1 cellular context compared by ENCODE assay signal in genomic region chr6:30915591-30915946, GRCh38.
TF ChIP-seq lines count a peak whose summit lies in the region.

No MANE protein-coding gene starts in this region.

TF ChIP-seq in K562, 482 proteins besides CTCF, POLR2A, EP300 and RAD21:
- TF ChIP-seq MYC (IDR thresholded peaks at IDR 0.05; ENCODE audit: low read depth, low read length) (0 out of 2 replicates have a peak, but pooled peaks have one; percentile 18), MYC (CRISPR knock-in tag; IDR thresholded peaks at IDR 0.05; ENCODE audit: borderline replicate concordance, low read depth) (no peak), ARNT (IDR thresholded peaks at IDR 0.05) (0 out of 4 replicates have a peak, but pooled peaks of 1 of the 2 experiments have one; percentile 26), ATF7 (IDR thresholded peaks at IDR 0.05) (0 out of 2 replicates have a peak, but pooled peaks have one; percentile 11), ZNF282 (CRISPR knock-in tag; IDR thresholded peaks at IDR 0.05) (no peak), CAMTA2 (CRISPR knock-in tag; conservative IDR thresholded peaks at IDR 0.05) (no peak), TAL1 (IDR thresholded peaks at IDR 0.05) (no peak), OTX1 (CRISPR knock-in tag; IDR thresholded peaks at IDR 0.05) (peak; percentile 67; the same call in 1 of the 2 replicates), SMC3 (conservative IDR thresholded peaks at IDR 0.05; ENCODE audit: insufficient read depth, low read depth, low read length) (peak; percentile 81), MAZ (CRISPR knock-in tag; conservative IDR thresholded peaks at IDR 0.05 in 1 of 2, IDR thresholded peaks at IDR 0.05 in 1 of 2) (0 out of 4 replicates have a peak, but pooled peaks of 1 of the 2 experiments have one; percentile 30), HBP1 (CRISPR knock-in tag; IDR thresholded peaks at IDR 0.05) (0 out of 2 replicates have a peak, but pooled peaks have one; percentile 57), NCOA1 (IDR thresholded peaks at IDR 0.05; ENCODE audit: low read depth) (peak; percentile 17; the same call in 1 of the 2 replicates), HDGF (IDR thresholded peaks at IDR 0.05) (0 out of 2 replicates have a peak, but pooled peaks have one; percentile 69), NUFIP1 (IDR thresholded peaks at IDR 0.05; ENCODE audit: partially characterized antibody) (peak; percentile 42), KLF16 (IDR thresholded peaks at IDR 0.05) (0 out of 2 replicates have a peak, but pooled peaks have one; percentile 23), BACH1 (tag; IDR thresholded peaks at IDR 0.05) (no peak), ARID2 (IDR thresholded peaks at IDR 0.05) (peak; percentile 75; the same call in 1 of the 2 replicates), RB1 (IDR thresholded peaks at IDR 0.05; ENCODE audit: low read depth) (peak; percentile 13; the same call in 1 of the 2 replicates), VEZF1 (CRISPR knock-in tag; IDR thresholded peaks at IDR 0.05) (no peak), ZNF384 (IDR thresholded peaks at IDR 0.05; ENCODE audit: low read depth, low read length) (peak; percentile 93), ELF4 (CRISPR knock-in tag; IDR thresholded peaks at IDR 0.05) (peak; percentile 31; the same call in 1 of the 2 replicates), ZBTB26 (CRISPR knock-in tag; IDR thresholded peaks at IDR 0.05) (peak; percentile 55; the same call in 1 of the 2 replicates), ZEB2 (IDR thresholded peaks at IDR 0.05) (no peak), CC2D1A (IDR thresholded peaks at IDR 0.05) (peak; percentile 80), ZBTB11 (CRISPR knock-in tag; IDR thresholded peaks at IDR 0.05) (peak in 1 of 3 experiments; percentile 53; a peak in 1 of 6 replicates), LCOR (CRISPR knock-in tag; IDR thresholded peaks at IDR 0.05) (peak; percentile 66; the same call in 1 of the 2 replicates), FOXK1 (CRISPR knock-in tag; IDR thresholded peaks at IDR 0.05; ENCODE audit: borderline replicate concordance) (0 out of 2 replicates have a peak, but pooled peaks have one; percentile 35), ZFP36 (IDR thresholded peaks at IDR 0.05; ENCODE audit: low read depth, low read length, partially characterized antibody) (no peak), MTA1 (IDR thresholded peaks at IDR 0.05; ENCODE audit: borderline replicate concordance) (0 out of 2 replicates have a peak, but pooled peaks have one; percentile 15)
- TF ChIP-seq, protein P1, sequence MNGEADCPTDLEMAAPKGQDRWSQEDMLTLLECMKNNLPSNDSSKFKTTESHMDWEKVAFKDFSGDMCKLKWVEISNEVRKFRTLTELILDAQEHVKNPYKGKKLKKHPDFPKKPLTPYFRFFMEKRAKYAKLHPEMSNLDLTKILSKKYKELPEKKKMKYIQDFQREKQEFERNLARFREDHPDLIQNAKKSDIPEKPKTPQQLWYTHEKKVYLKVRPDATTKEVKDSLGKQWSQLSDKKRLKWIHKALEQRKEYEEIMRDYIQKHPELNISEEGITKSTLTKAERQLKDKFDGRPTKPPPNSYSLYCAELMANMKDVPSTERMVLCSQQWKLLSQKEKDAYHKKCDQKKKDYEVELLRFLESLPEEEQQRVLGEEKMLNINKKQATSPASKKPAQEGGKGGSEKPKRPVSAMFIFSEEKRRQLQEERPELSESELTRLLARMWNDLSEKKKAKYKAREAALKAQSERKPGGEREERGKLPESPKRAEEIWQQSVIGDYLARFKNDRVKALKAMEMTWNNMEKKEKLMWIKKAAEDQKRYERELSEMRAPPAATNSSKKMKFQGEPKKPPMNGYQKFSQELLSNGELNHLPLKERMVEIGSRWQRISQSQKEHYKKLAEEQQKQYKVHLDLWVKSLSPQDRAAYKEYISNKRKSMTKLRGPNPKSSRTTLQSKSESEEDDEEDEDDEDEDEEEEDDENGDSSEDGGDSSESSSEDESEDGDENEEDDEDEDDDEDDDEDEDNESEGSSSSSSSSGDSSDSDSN (IDR thresholded peaks at IDR 0.05; ENCODE audit: borderline replicate concordance in 1 of 2, low read depth in 2 of 2, low read length in 2 of 2): 0 out of 4 replicates have a peak, but pooled peaks of 1 of the 2 experiments have one; percentile 21
- TF ChIP-seq, protein P2, sequence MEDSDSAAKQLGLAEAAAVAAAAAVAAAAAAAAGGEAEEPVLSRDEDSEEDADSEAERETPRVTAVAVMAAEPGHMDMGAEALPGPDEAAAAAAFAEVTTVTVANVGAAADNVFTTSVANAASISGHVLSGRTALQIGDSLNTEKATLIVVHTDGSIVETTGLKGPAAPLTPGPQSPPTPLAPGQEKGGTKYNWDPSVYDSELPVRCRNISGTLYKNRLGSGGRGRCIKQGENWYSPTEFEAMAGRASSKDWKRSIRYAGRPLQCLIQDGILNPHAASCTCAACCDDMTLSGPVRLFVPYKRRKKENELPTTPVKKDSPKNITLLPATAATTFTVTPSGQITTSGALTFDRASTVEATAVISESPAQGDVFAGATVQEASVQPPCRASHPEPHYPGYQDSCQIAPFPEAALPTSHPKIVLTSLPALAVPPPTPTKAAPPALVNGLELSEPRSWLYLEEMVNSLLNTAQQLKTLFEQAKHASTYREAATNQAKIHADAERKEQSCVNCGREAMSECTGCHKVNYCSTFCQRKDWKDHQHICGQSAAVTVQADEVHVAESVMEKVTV (CRISPR knock-in tag; IDR thresholded peaks at IDR 0.05): peak; percentile 83
- TF ChIP-seq, protein P3, sequence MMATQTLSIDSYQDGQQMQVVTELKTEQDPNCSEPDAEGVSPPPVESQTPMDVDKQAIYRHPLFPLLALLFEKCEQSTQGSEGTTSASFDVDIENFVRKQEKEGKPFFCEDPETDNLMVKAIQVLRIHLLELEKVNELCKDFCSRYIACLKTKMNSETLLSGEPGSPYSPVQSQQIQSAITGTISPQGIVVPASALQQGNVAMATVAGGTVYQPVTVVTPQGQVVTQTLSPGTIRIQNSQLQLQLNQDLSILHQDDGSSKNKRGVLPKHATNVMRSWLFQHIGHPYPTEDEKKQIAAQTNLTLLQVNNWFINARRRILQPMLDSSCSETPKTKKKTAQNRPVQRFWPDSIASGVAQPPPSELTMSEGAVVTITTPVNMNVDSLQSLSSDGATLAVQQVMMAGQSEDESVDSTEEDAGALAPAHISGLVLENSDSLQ (IDR thresholded peaks at IDR 0.05): no peak
